In the genomic region with DNA sequence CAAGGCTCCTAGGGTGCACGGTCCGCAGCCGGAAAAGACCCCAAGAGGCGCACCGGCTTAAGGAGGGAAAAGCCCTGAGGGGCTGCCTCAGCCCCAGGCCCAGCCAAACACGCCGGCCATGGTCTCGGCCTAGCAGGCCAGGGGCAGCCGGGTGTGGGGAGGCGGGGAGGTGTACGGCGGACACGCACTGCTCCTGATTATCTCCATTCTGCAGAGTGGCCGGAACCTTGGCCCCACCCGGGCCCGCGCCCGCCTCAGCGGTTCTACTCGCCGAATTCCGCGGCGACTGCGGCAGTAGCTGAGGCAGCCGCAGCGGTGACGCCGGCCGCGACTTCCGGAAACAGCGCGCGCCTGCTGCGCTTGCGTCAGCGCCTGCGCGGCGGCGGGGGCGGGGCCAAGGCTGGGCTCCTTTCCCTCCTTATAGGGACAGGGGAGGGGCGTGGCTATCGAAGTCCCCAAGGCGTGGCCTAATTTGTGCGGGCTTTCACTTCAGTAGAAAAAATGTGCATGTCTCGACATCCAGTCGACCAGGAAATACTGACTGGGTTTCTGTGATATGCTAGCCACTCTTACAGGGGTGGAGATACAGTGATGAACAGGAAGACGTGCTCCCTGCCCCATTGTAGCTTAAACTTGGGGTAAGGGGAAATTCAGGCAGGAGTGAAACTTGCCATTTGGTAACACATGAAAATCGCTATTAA, we compare ENCODE assay signal across 1 cellular context.
TF ChIP-seq lines count a peak whose summit lies in the region.

A gene with protein sequence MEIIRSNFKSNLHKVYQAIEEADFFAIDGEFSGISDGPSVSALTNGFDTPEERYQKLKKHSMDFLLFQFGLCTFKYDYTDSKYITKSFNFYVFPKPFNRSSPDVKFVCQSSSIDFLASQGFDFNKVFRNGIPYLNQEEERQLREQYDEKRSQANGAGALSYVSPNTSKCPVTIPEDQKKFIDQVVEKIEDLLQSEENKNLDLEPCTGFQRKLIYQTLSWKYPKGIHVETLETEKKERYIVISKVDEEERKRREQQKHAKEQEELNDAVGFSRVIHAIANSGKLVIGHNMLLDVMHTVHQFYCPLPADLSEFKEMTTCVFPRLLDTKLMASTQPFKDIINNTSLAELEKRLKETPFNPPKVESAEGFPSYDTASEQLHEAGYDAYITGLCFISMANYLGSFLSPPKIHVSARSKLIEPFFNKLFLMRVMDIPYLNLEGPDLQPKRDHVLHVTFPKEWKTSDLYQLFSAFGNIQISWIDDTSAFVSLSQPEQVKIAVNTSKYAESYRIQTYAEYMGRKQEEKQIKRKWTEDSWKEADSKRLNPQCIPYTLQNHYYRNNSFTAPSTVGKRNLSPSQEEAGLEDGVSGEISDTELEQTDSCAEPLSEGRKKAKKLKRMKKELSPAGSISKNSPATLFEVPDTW (minus strand): TSS at position 342 of the 701 bp plus-strand sequence. CDS start 135 bp downstream, at position 207.

TF ChIP-seq in K562, 482 proteins besides CTCF, POLR2A, EP300 and RAD21 (continued from another document and continues in another):
- TF ChIP-seq, protein P1, sequence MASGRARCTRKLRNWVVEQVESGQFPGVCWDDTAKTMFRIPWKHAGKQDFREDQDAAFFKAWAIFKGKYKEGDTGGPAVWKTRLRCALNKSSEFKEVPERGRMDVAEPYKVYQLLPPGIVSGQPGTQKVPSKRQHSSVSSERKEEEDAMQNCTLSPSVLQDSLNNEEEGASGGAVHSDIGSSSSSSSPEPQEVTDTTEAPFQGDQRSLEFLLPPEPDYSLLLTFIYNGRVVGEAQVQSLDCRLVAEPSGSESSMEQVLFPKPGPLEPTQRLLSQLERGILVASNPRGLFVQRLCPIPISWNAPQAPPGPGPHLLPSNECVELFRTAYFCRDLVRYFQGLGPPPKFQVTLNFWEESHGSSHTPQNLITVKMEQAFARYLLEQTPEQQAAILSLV (tag; IDR thresholded peaks at IDR 0.05): no peak
- TF ChIP-seq NFIX (CRISPR knock-in tag; IDR thresholded peaks at IDR 0.05; ENCODE audit: low read depth) (no peak), SMARCC2 (IDR thresholded peaks at IDR 0.05; ENCODE audit: low read depth) (no peak), RBM17 (IDR thresholded peaks at IDR 0.05; ENCODE audit: borderline replicate concordance, low read depth, low read length) (no peak), MED1 (CRISPR knock-in tag; IDR thresholded peaks at IDR 0.05; ENCODE audit: borderline replicate concordance) (no peak), ZNF3 (CRISPR knock-in tag; IDR thresholded peaks at IDR 0.05) (no peak), JUNB (CRISPR knock-in tag; conservative IDR thresholded peaks at IDR 0.05) (no peak), FOS (IDR thresholded peaks at IDR 0.05; ENCODE audit: extremely low read depth, insufficient read length) (no peak), CSDE1 (IDR thresholded peaks at IDR 0.05) (no peak), ZNF239 (CRISPR knock-in tag; IDR thresholded peaks at IDR 0.05) (no peak), ZNF12 (CRISPR knock-in tag; IDR thresholded peaks at IDR 0.05) (0 out of 2 replicates have a peak, but pooled peaks have one; percentile 11), SREBF2 (CRISPR knock-in tag; IDR thresholded peaks at IDR 0.05) (no peak), KLF16 (IDR thresholded peaks at IDR 0.05) (no peak), STAT5A (IDR thresholded peaks at IDR 0.05; ENCODE audit: borderline replicate concordance, low read length) (no peak), SMARCB1 (IDR thresholded peaks at IDR 0.05; ENCODE audit: insufficient read length, low read depth) (no peak), FOXK2 (conservative IDR thresholded peaks at IDR 0.05 in 1 of 2, IDR thresholded peaks at IDR 0.05 in 1 of 2; ENCODE audit: low read depth in 2 of 2) (peak; percentile 93 to 96), MCM3 (IDR thresholded peaks at IDR 0.05) (no peak), PHB (CRISPR knock-in tag; IDR thresholded peaks at IDR 0.05) (no peak), PCBP2 (IDR thresholded peaks at IDR 0.05; ENCODE audit: low read depth, low read length, poor library complexity, severe bottlenecking) (no peak), HDAC3 (IDR thresholded peaks at IDR 0.05; ENCODE audit: borderline replicate concordance, partially characterized antibody) (no peak), NCOA6 (IDR thresholded peaks at IDR 0.05) (no peak), BRD9 (IDR thresholded peaks at IDR 0.05; ENCODE audit: low read depth, partially characterized antibody) (no peak), CBFA2T2 (conservative IDR thresholded peaks at IDR 0.05) (0 out of 2 replicates have a peak, but pooled peaks have one; percentile 2), PTTG1 (tag; IDR thresholded peaks at IDR 0.05; ENCODE audit: low read depth) (no peak), PURB (CRISPR knock-in tag; IDR thresholded peaks at IDR 0.05; ENCODE audit: low read depth) (no peak), THRAP3 (IDR thresholded peaks at IDR 0.05; ENCODE audit: borderline replicate concordance) (no peak), CHCHD3 (CRISPR knock-in tag; IDR thresholded peaks at IDR 0.05) (peak; percentile 56; the same call in 1 of the 2 replicates), TFAM (CRISPR knock-in tag; conservative IDR thresholded peaks at IDR 0.05) (no peak), ZNF23 (CRISPR knock-in tag; IDR thresholded peaks at IDR 0.05) (no peak), ZFP36 (IDR thresholded peaks at IDR 0.05; ENCODE audit: low read depth, low read length, partially characterized antibody) (peak; percentile 21), MXI1 (IDR thresholded peaks at IDR 0.05; ENCODE audit: low read depth, low read length) (0 out of 2 replicates have a peak, but pooled peaks have one; percentile 34), ZNF77 (CRISPR knock-in tag; IDR thresholded peaks at IDR 0.05) (no peak)
- TF ChIP-seq, protein P2, sequence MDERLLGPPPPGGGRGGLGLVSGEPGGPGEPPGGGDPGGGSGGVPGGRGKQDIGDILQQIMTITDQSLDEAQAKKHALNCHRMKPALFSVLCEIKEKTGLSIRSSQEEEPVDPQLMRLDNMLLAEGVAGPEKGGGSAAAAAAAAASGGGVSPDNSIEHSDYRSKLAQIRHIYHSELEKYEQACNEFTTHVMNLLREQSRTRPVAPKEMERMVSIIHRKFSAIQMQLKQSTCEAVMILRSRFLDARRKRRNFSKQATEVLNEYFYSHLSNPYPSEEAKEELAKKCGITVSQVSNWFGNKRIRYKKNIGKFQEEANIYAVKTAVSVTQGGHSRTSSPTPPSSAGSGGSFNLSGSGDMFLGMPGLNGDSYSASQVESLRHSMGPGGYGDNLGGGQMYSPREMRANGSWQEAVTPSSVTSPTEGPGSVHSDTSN (CRISPR knock-in tag; IDR thresholded peaks at IDR 0.05; ENCODE audit: low read depth): no peak
- TF ChIP-seq, protein P2 (tag; conservative IDR thresholded peaks at IDR 0.05; ENCODE audit: low read depth): no peak
- TF ChIP-seq, protein P3, sequence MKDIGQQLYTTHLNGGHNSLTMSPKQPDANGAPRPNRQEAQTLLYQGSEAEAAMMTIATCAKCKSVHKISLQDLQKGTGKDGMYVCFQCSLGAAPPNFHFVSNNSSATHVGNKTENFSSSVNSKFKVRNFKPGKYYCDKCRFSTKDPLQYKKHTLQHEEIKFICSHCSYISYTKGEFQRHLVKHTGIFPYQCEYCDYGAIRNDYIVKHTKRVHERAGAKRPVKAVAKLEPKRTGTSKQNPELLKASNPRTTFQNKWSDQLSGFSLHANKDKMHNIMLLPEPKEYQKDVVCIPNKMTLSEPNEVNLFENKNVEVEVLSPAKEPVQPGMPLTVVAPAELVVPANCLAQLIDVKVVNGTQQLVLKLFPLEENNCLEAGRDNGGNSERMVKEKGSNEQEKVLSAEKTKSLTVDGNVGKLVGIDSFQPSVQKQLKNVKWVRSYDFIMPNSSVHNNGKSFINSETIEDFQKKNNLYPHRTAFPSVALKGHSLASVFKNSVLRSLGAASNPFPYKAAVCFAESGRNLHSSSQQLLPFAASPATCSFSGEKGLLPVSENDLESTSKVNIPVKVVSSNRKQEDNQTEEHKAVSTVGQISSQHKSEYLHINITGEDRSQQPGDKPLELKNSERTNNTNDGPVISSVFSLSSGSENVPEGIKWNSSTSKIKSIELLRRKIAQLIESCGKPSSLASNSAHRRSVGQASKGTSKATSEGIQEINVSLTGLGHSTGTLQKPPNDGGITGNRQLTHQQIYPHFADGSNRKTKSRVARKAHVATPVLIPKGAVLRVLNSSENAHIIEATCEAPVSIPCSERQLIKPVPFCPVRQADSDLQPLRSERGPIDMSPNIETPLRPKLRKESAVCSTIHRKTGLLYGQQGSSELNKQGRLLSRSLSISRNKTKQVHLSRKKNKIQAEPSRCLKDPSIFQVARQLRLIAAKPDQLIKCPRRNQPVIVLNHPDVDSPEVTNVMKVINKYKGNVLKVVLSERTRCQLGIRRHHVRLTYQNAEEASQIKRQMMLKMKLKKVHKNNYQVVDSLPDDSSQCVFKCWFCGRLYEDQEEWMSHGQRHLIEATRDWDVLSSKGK (CRISPR knock-in tag; IDR thresholded peaks at IDR 0.05): no peak
- TF ChIP-seq, protein P4, sequence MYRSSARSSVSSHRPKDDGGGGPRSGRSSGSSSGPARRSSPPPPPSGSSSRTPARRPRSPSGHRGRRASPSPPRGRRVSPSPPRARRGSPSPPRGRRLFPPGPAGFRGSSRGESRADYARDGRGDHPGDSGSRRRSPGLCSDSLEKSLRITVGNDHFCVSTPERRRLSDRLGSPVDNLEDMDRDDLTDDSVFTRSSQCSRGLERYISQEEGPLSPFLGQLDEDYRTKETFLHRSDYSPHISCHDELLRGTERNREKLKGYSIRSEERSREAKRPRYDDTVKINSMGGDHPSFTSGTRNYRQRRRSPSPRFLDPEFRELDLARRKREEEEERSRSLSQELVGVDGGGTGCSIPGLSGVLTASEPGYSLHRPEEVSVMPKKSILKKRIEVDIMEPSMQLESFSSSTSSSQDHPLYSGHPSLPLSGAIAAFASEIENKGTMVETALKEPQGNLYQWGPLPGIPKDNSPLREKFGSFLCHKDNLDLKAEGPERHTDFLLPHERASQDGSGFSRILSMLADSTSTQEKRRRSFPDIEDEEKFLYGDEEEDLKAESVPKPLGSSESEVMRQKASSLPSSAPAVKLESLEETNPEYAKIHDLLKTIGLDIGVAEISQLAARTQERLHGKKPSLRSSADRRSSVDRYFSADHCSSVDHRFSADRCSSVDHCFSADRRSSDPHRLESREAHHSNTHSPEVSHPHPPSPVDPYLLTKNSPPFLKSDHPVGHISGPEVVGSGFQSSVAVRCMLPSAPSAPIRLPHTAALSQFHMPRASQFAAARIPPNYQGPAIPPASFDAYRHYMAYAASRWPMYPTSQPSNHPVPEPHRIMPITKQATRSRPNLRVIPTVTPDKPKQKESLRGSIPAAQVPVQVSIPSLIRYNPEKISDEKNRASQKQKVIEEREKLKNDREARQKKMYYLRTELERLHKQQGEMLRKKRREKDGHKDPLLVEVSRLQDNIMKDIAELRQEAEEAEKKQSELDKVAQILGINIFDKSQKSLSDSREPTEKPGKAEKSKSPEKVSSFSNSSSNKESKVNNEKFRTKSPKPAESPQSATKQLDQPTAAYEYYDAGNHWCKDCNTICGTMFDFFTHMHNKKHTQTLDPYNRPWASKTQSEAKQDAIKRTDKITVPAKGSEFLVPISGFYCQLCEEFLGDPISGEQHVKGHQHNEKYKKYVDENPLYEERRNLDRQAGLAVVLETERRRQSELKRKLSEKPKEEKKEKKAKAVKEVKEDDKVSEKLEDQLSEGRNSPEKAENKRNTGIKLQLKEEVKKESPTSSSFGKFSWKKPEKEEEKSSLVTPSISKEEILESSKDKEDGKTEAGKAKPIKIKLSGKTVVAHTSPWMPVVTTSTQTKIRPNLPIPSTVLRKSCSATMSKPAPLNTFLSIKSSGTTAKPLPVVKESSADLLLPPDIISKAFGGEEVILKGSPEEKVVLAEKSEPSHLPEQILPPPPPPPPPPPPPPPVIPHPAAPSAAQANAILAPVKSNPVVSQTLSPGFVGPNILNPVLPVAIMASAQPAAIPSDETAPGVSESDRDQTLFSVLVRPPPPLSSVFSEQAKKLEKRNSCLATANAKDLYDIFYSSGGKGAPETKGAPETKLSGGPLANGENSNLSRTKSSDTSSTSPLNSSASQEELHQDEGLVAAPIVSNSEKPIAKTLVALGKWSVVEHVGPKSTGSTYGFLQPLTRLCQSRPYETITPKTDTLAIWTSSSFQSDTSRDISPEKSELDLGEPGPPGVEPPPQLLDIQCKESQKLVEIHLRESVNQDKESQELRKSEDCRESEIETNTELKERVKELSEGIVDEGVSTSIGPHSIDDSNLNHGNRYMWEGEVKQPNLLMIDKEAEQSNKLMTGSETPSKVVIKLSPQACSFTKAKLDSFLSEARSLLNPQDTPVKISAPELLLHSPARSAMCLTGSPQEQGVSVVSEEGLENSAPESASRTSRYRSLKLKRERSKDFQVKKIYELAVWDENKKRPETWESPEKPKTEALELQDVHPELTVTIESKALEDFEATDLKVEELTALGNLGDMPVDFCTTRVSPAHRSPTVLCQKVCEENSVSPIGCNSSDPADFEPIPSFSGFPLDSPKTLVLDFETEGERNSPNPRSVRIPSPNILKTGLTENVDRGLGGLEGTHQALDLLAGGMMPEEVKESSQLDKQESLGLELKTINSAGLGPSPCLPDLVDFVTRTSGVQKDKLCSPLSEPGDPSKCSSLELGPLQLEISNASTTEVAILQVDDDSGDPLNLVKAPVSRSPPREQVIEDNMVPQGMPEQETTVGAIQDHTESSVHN (IDR thresholded peaks at IDR 0.05; ENCODE audit: borderline replicate concordance in 1 of 2, low read depth in 1 of 2): no peak
- TF ChIP-seq, protein P5, sequence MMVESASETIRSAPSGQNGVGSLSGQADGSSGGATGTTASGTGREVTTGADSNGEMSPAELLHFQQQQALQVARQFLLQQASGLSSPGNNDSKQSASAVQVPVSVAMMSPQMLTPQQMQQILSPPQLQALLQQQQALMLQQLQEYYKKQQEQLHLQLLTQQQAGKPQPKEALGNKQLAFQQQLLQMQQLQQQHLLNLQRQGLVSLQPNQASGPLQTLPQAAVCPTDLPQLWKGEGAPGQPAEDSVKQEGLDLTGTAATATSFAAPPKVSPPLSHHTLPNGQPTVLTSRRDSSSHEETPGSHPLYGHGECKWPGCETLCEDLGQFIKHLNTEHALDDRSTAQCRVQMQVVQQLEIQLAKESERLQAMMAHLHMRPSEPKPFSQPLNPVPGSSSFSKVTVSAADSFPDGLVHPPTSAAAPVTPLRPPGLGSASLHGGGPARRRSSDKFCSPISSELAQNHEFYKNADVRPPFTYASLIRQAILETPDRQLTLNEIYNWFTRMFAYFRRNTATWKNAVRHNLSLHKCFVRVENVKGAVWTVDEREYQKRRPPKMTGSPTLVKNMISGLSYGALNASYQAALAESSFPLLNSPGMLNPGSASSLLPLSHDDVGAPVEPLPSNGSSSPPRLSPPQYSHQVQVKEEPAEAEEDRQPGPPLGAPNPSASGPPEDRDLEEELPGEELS (CRISPR knock-in tag; IDR thresholded peaks at IDR 0.05; ENCODE audit: borderline replicate concordance): peak; percentile 87
- TF ChIP-seq, protein P6, sequence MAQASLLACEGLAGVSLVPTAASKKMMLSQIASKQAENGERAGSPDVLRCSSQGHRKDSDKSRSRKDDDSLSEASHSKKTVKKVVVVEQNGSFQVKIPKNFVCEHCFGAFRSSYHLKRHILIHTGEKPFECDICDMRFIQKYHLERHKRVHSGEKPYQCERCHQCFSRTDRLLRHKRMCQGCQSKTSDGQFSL (CRISPR knock-in tag; IDR thresholded peaks at IDR 0.05): no peak
- TF ChIP-seq, protein P6 (tag; IDR thresholded peaks at IDR 0.05): no peak
